2 cellular contexts compared by ENCODE assay signal in genomic region chr14:103101257-103101963, GRCh38.
TF ChIP-seq lines count a peak whose summit lies in the region.

No MANE protein-coding gene starts in this region.

TF ChIP-seq in GM12891, 5 proteins besides CTCF, POLR2A, EP300 and RAD21:
- TF ChIP-seq PAX5 (IDR thresholded peaks at IDR 0.05; ENCODE audit: insufficient read depth, low read length, severe bottlenecking) (no peak), POU2F2 (IDR thresholded peaks at IDR 0.05; ENCODE audit: low read depth, low read length) (no peak), POLR2AphosphoS5 (IDR thresholded peaks at IDR 0.05; ENCODE audit: low read depth, low read length) (no peak), TAF1 (IDR thresholded peaks at IDR 0.05; ENCODE audit: low read depth, low read length) (no peak), SPI1 (IDR thresholded peaks at IDR 0.05; ENCODE audit: low read depth, low read length) (no peak)

TF ChIP-seq in H1, 55 proteins besides CTCF, POLR2A, EP300 and RAD21:
- TF ChIP-seq MAX (IDR thresholded peaks at IDR 0.05): no peak
